In the genomic region with DNA sequence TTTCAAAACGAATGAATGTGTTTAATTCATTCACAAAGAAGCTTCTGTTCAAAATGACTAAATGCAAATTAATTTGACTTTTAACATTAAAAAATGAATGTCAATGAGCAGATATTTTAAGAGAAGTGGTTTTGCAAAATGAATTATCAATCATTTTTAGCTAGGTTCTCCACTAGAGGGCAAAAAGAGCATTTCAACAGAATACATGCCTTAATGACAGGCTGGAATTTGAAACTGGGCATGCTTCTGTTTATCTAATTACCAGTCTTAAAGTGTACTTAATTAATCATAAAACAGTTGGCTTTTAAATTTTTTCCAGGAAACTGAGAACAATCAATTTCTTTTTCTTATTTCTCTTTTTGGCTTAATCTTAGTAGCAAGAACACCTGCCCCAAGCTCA, we compare ENCODE assay signal across 9 cellular contexts.
A peak's percentile ranks its signal among the peaks of the same experiment; 100 is the strongest.
DNase-seq lines count a peak whose midpoint lies in the region; ATAC-seq and TF ChIP-seq lines count a peak whose summit lies in the region.
"Had no signal": no experiment of that assay in that cellular context is flagged by ENCODE, and none has a peak within 500 bp of the region (broad histone marks: within the 10 kb centered on the region; RNA-seq: fewer than 3 reads in every experiment).

No MANE protein-coding gene starts in this region.

- no peaks in the 10 kb centered on the region for H3K36me3 Mint-ChIP-seq in naive thymus-derived CD8-positive, alpha-beta T cell

- no peaks in the 10 kb centered on the region for H3K4me1 ChIP-seq in effector memory CD4-positive, alpha-beta T cell (ENCODE audit: control insufficient read depth, insufficient read depth, low read length, poor library complexity, severe bottlenecking)

- H3K27me3 Mint-ChIP-seq in naive thymus-derived CD8-positive, alpha-beta T cell, result no peaks in the 10 kb centered on the region

- H3K9me3 ChIP-seq in effector memory CD4-positive, alpha-beta T cell (ENCODE audit: control insufficient read depth, low read length), result no peaks in the 10 kb centered on the region
- H3K9me3 ChIP-seq: BLaER1 treated with 17β-estradiol and CSF1 and Interleukin-3, amounts not matched to agents 10 nM and 100 nM had no signal

- peak in 2 of 3 experiments; percentile 24 to 50 for DNase-seq in NCI-H1417 (lab: John Stamatoyannopoulos, UW)
- DNase-seq in NCI-H1417 treated with DMSO at 0.1 percent for 48 hours (lab: John Stamatoyannopoulos, UW), result no peak
- peak; percentile 15 for DNase-seq in NCI-H460 (ENCODE audit: extremely low read depth, low read depth)
- no peak for DNase-seq in epithelial cell of proximal tubule (ENCODE audit: low read depth)
- peak; percentile 13 for DNase-seq in stromal cell of bone marrow (ENCODE audit: low read depth)
- no peak for DNase-seq in effector memory CD4-positive, alpha-beta T cell
- DNase-seq in cerebellar nuclear complex (lab: John Stamatoyannopoulos, UW), result no peak
- DNase-seq in naive thymus-derived CD8-positive, alpha-beta T cell, result no peak

- TF ChIP-seq CTCF in epithelial cell of proximal tubule (conservative IDR thresholded peaks at IDR 0.05; ENCODE audit: low read depth, low read length), result peak; percentile 73

- no peak overlapping the region for H3K4me3 Mint-ChIP-seq in naive thymus-derived CD8-positive, alpha-beta T cell

- H3K9me3 Mint-ChIP-seq in naive thymus-derived CD8-positive, alpha-beta T cell, result no peaks in the 10 kb centered on the region

- no peaks in the 10 kb centered on the region for H3K4me1 Mint-ChIP-seq in naive thymus-derived CD8-positive, alpha-beta T cell

- no peaks in the 10 kb centered on the region for H3K27me3 ChIP-seq in effector memory CD4-positive, alpha-beta T cell (replicated peaks; ENCODE audit: control insufficient read depth, insufficient read depth, low read length, poor library complexity, severe bottlenecking)
- H3K27me3 ChIP-seq: BLaER1 treated with 17β-estradiol and CSF1 and Interleukin-3, amounts not matched to agents 10 nM and 100 nM had no signal

- ATAC-seq in naive thymus-derived CD8-positive, alpha-beta T cell, result no peak

- no peak overlapping the region for H3K27ac ChIP-seq in effector memory CD4-positive, alpha-beta T cell (ENCODE audit: insufficient read depth, low read length, poor library complexity, severe bottlenecking)
- H3K27ac ChIP-seq: BLaER1 treated with 17β-estradiol and CSF1 and Interleukin-3, amounts not matched to agents 10 nM and 100 nM had no signal

- no peaks in the 10 kb centered on the region for H3K36me3 ChIP-seq in effector memory CD4-positive, alpha-beta T cell (ENCODE audit: control insufficient read depth, insufficient read depth, low read length)
- H3K36me3 ChIP-seq: BLaER1 treated with 17β-estradiol and CSF1 and Interleukin-3, amounts not matched to agents 10 nM and 100 nM had no signal

- POLR2A ChIA-PET in naive thymus-derived CD8-positive, alpha-beta T cell (lab: Charles Lee), result no interaction called here

- no peak overlapping the region for H3K4me3 ChIP-seq in epithelial cell of proximal tubule (ENCODE audit: low read depth, low read length)
- no peak overlapping the region for H3K4me3 ChIP-seq in effector memory CD4-positive, alpha-beta T cell (ENCODE audit: insufficient read depth, low read depth, low read length, poor library complexity, severe bottlenecking)
- H3K4me3 ChIP-seq: BLaER1 treated with 17β-estradiol and CSF1 and Interleukin-3, amounts not matched to agents 10 nM and 100 nM had no signal

- H3K27ac Mint-ChIP-seq in naive thymus-derived CD8-positive, alpha-beta T cell, result no peak overlapping the region

Comparison
In these comparisons a context has a peak if more than half of its experiments do, and no peak if none do; other contexts are left out.
1. DNase-seq: peak in NCI-H1417 (2 of 3), NCI-H460 (single experiment) and stromal cell of bone marrow (single experiment); none in NCI-H1417 treated with DMSO at 0.1 percent for 48 hours (single experiment), epithelial cell of proximal tubule (single experiment), effector memory CD4-positive, alpha-beta T cell (0 of 3), cerebellar nuclear complex (0 of 2) and naive thymus-derived CD8-positive, alpha-beta T cell (0 of 10).